ENCODE assay signal across 26 cellular contexts in genomic region chr5:178242416-178242815, GRCh38. TPM values are rescaled to one million over a fixed set of nuclear protein-coding genes. Genes with fewer than 3 reads are reported as not detected.
A peak's percentile ranks its signal among the peaks of the same experiment; 100 is the strongest.
DNase-seq lines count a peak whose midpoint lies in the region; ATAC-seq and TF ChIP-seq lines count a peak whose summit lies in the region.
"Had no signal": no experiment of that assay in that cellular context is flagged by ENCODE, and none has a peak within 500 bp of the region (broad histone marks: within the 10 kb centered on the region; RNA-seq: fewer than 3 reads in every experiment).

No MANE protein-coding gene starts in this region.

- H3K9me3 ChIP-seq in right atrium auricular region: no peaks in the 10 kb centered on the region
- no peaks in the 10 kb centered on the region for H3K9me3 ChIP-seq in stomach
- H3K9me3 ChIP-seq: body of pancreas, colonic mucosa, thyroid gland had no signal

- DNase-seq in Right ventricle myocardium superior (peak; percentile 71), right atrium auricular region (ENCODE audit: low spot score) (no peak), memory B cell (ENCODE audit: low spot score in 2 of 2) (no peak), stomach (no peak), NCI-H1105 treated with DMSO at 0.1 percent for 48 hours (lab: John Stamatoyannopoulos, UW) (no peak)
- DNase-seq: activated CD4-positive, alpha-beta T cell treated with anti-CD3 and anti-CD28 coated beads, Interleukin-2, amount 50 U/mL, for 4 hours; activated T-cell treated with anti-CD3 and anti-CD28 coated beads, Interleukin-2, amount 50 U/mL, for 24 hours; colonic mucosa; DMS79; GM23248; NCI-H187; SHP77; stimulated activated CD4-positive, alpha-beta T cell treated with anti-CD3 and anti-CD28 coated beads, Interleukin-15, amount 100 ng/mL, for 24 hours; SW 1271; thyroid gland had no signal

- no peaks in the 10 kb centered on the region for H3K27me3 ChIP-seq in right atrium auricular region
- H3K27me3 ChIP-seq in stomach: no peaks in the 10 kb centered on the region
- H3K27me3 ChIP-seq: colonic mucosa, thyroid gland had no signal

- no peaks in the 10 kb centered on the region for H3K27me3 Mint-ChIP-seq in activated naive CD8-positive, alpha-beta T cell
- H3K27me3 Mint-ChIP-seq in memory B cell: no peaks in the 10 kb centered on the region
- H3K27me3 Mint-ChIP-seq: activated T-cell treated with anti-CD3 and anti-CD28 coated beads, Interleukin-2, amount 50 U/mL, for 24 hours had no signal

- H3K27ac ChIP-seq in right atrium auricular region: peak overlapping the region in 1 of 2 donors; percentile 6
- H3K27ac ChIP-seq in stomach: no peak overlapping the region
- H3K27ac ChIP-seq: body of pancreas, colonic mucosa, GM23248, parathyroid adenoma had no signal

- H3K4me1 ChIP-seq in right atrium auricular region: peaks cover 0 to 47% of the 10 kb centered on the region in 2 donors
- H3K4me1 ChIP-seq in stomach: peaks cover 0 to 28% (median 10%) of the 10 kb centered on the region in 4 donors
- H3K4me1 ChIP-seq: parathyroid adenoma had no signal

- ATAC-seq in Right ventricle myocardium superior (ENCODE audit: poor library complexity): peak; percentile 65
- no peak for ATAC-seq in memory B cell (ENCODE audit: low read depth)
- ATAC-seq in GM18868 (IDR thresholded peaks at IDR 0.05; ENCODE audit: unreplicated experiment): no peak
- ATAC-seq in HG02852 (IDR thresholded peaks at IDR 0.05; ENCODE audit: unreplicated experiment): no peak
- ATAC-seq: body of pancreas, K562 had no signal

- intact Hi-C loops in Right ventricle myocardium superior (cut with DNase I) (no loop called here), stomach (cut with DNase I; ENCODE audit: low total_unique reads) (no loop called here)

- H3K9me3 Mint-ChIP-seq in activated naive CD8-positive, alpha-beta T cell (ENCODE audit: low read depth): no peaks in the 10 kb centered on the region
- H3K9me3 Mint-ChIP-seq in memory B cell: no peaks in the 10 kb centered on the region
- H3K9me3 Mint-ChIP-seq: activated T-cell treated with anti-CD3 and anti-CD28 coated beads, Interleukin-2, amount 50 U/mL, for 24 hours had no signal

- TF ChIP-seq EP300 in stomach (IDR thresholded peaks at IDR 0.05): no peak

- 80 to 86% (median 83%) methylated on average over 9 to 10 of the region's 10 CpGs for WGBS in stomach, 5 donors

- H3K36me3 Mint-ChIP-seq in activated naive CD8-positive, alpha-beta T cell: no peaks in the 10 kb centered on the region
- H3K36me3 Mint-ChIP-seq in memory B cell: no peaks in the 10 kb centered on the region

- H3K36me3 ChIP-seq in right atrium auricular region (no peaks in the 10 kb centered on the region), stomach (no peaks in the 10 kb centered on the region)
- H3K36me3 ChIP-seq: colonic mucosa, thyroid gland had no signal

- H3K4me3 Mint-ChIP-seq in activated naive CD8-positive, alpha-beta T cell: peak overlapping the region; percentile 43
- H3K4me3 Mint-ChIP-seq in memory B cell: peak overlapping the region; percentile 48
- H3K4me3 Mint-ChIP-seq: activated T-cell treated with anti-CD3 and anti-CD28 coated beads, Interleukin-2, amount 50 U/mL, for 24 hours had no signal

- H3K4me1 Mint-ChIP-seq in activated naive CD8-positive, alpha-beta T cell (ENCODE audit: low read depth): peaks cover 42% of the 10 kb centered on the region
- H3K4me1 Mint-ChIP-seq in memory B cell: peaks cover 21% of the 10 kb centered on the region

- TF ChIP-seq CTCF in right atrium auricular region (IDR thresholded peaks at IDR 0.05) (no peak), stomach (IDR thresholded peaks at IDR 0.05) (no peak)

- H3K27ac Mint-ChIP-seq in activated naive CD8-positive, alpha-beta T cell: peak overlapping the region; percentile 78
- H3K27ac Mint-ChIP-seq in memory B cell: peak overlapping the region; percentile 32
- H3K27ac Mint-ChIP-seq: activated T-cell treated with anti-CD3 and anti-CD28 coated beads, Interleukin-2, amount 50 U/mL, for 24 hours had no signal

- H3K4me3 ChIP-seq in right atrium auricular region (no peak overlapping the region), stomach (no peak overlapping the region)
- H3K4me3 ChIP-seq: body of pancreas, colonic mucosa, GM23248, K562, thyroid gland had no signal

- no peak for TF ChIP-seq POLR2A in stomach (IDR thresholded peaks at IDR 0.05)

RNA-seq across cellular contexts. Expression of gene PHYKPL, which starts 9.8 kb away (rescaled TPM):
- total RNA-seq in Right ventricle myocardium superior (34.4 TPM), right atrium auricular region (10 to 100 TPM; 22.8 to 34.5 TPM), stomach (100 to 1,000 TPM in 2 of 5 donors, 10 to 100 TPM in 3; 32.1 to 262 (median 56.2) TPM)
- polyA plus RNA-seq in stomach: 10 to 100 TPM; 22.9 to 38.3 (median 25.9) TPM

RNA-seq across cellular contexts. Expression of gene HNRNPAB, which starts 38.1 kb away (rescaled TPM):
- total RNA-seq in Right ventricle myocardium superior: 83.4 TPM
- total RNA-seq in right atrium auricular region: 10 to 100 TPM; 62.4 to 69.1 TPM
- total RNA-seq in stomach: 100 to 1,000 TPM in 2 of 5 donors, 10 to 100 TPM in 3; 25.1 to 327 (median 92.9) TPM
- polyA plus RNA-seq in stomach: 100 to 1,000 TPM; 115 to 139 (median 117) TPM

RNA-seq across cellular contexts. Expression of gene GMCL2, which starts 55.2 kb away (rescaled TPM):
- total RNA-seq in Right ventricle myocardium superior (not detected), right atrium auricular region (not detected), stomach (not detected)
- not detected for polyA plus RNA-seq in stomach
- total RNA-seq: body of pancreas, colonic mucosa, glomerular endothelial cell, GM23248, liver, OCI-LY7, sciatic nerve, thyroid gland had no signal
- polyA plus RNA-seq: fibroblast of lung, GM23248, K562, liver had no signal
